Comparison of ENCODE assay signal across 9 cellular contexts in the genomic region with DNA sequence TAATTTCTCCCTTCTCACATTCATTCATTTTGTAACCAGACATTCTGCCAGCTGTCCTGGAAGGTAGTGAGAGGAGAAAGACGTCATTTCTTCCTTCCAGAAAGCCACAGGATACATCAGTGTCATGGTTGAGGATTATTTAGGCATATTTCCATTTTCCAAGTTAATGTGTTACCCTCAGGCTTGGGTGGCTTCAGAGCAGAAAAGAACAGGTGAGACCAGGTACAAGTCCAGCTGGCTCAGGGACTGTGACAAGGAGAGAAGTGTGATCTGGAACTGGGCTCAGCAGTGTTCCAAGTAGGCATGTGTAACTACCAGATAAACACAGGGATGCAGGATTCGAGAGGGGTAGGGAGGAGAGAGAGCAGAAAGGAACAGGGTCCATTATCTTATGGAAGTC.
"Had no signal": no experiment of that assay in that cellular context is flagged by ENCODE, and none has a peak within 500 bp of the region (broad histone marks: within the 10 kb centered on the region; RNA-seq: fewer than 3 reads in every experiment).

No MANE protein-coding gene starts in this region.

- H3K4me3 ChIP-seq: GM23248, HAP-1 had no signal

- H3K4me1 ChIP-seq: HAP-1 had no signal

- H3K27ac ChIP-seq: GM23248 had no signal

- H3K4me3 Mint-ChIP-seq: HFFc6, IgD-negative memory B cell had no signal

- H2AFZ ChIP-seq: GM23248 had no signal

- H3K27me3 Mint-ChIP-seq: IgD-negative memory B cell had no signal

- H3K4me1 Mint-ChIP-seq: IgD-negative memory B cell had no signal

- H3K36me3 ChIP-seq: HAP-1 had no signal

- ATAC-seq: HCT116, HepG2 had no signal

- H3K9ac ChIP-seq: GM23248 had no signal

- H3K9me3 ChIP-seq: HAP-1 had no signal

- DNase-seq: GM23248, GOT3, H7, HFFc6, KBM-7 had no signal

- H3K27ac Mint-ChIP-seq: HFFc6, IgD-negative memory B cell had no signal
